In genomic region chr1:114581335-114582287, GRCh38 we compare ENCODE assay signal across 1 cellular context.
TF ChIP-seq lines count a peak whose summit lies in the region.

TSS of gene BCAS2 (minus strand) at chr1:114581615. CDS start at chr1:114581591, 24 bp downstream.

TF ChIP-seq in SK-N-SH treated with all-trans-retinoic acid at 6 μM for 48 hours, 23 proteins besides CTCF, POLR2A, EP300 and RAD21 (continued from another document):
- peak; percentile 62; the same call in 1 of the 2 replicates for TF ChIP-seq SNAI2 (CRISPR knock-in tag; IDR thresholded peaks at IDR 0.05)
- 0 out of 2 replicates have a peak, but pooled peaks have one; percentile 50 for TF ChIP-seq ZNF565 (CRISPR knock-in tag; conservative IDR thresholded peaks at IDR 0.05; ENCODE audit: low read depth)
- peak; percentile 65; the same call in 1 of the 2 replicates for TF ChIP-seq PPARA (CRISPR knock-in tag; IDR thresholded peaks at IDR 0.05; ENCODE audit: borderline replicate concordance)
